In genomic region chr12:77133566-77133965, GRCh38 we compare ENCODE assay signal across 8 cellular contexts.
A peak's percentile ranks its signal among the peaks of the same experiment; 100 is the strongest.
DNase-seq lines count a peak whose midpoint lies in the region; ATAC-seq and TF ChIP-seq lines count a peak whose summit lies in the region.

No MANE protein-coding gene starts in this region.

- peak; percentile 49 for DNase-seq in AG10803 (ENCODE audit: low read depth)
- DNase-seq in H4 (ENCODE audit: low spot score) = peak; percentile 34
- peak; percentile 37 for DNase-seq in RWPE1 (ENCODE audit: low spot score)
- peak; percentile 23 for DNase-seq in glomerular endothelial cell (ENCODE audit: extremely low read depth, low read depth, low spot score)
- no peak for DNase-seq in activated gamma-delta T cell (lab: John Stamatoyannopoulos, UW)
- DNase-seq in epidermal melanocyte (ENCODE audit: insufficient read length, low spot score) = no peak
- DNase-seq in lower leg skin (ENCODE audit: low spot score in 2 of 2) = no peak

- no peak overlapping the region for H3K4me3 ChIP-seq in AG10803 (ENCODE audit: low read length)
- no peak overlapping the region for H3K4me3 ChIP-seq in lower leg skin (ENCODE audit: low read depth, poor library complexity, severe bottlenecking)

- ATAC-seq in HG03135 (IDR thresholded peaks at IDR 0.05; ENCODE audit: unreplicated experiment) = no peak

- TF ChIP-seq CTCF in AG10803 (conservative IDR thresholded peaks at IDR 0.05; ENCODE audit: low read length) = no peak
- TF ChIP-seq CTCF in RWPE1 (conservative IDR thresholded peaks at IDR 0.05; ENCODE audit: low read depth) = no peak
- TF ChIP-seq CTCF in lower leg skin (IDR thresholded peaks at IDR 0.05) = no peak

- no peak overlapping the region for H3K27ac ChIP-seq in RWPE1

- POLR2A ChIA-PET in RWPE1 (lab: Yijun Ruan, JAX; ENCODE audit: low non-redundant PET) = no interaction called here

- 18 to 21% methylated on average over 3 of the region's 3 CpGs for WGBS in lower leg skin, 2 donors

- TF ChIP-seq POLR2A in lower leg skin (IDR thresholded peaks at IDR 0.05) = no peak

- intact Hi-C loops in lower leg skin (cut with DNase I; ENCODE audit: low total_unique reads) = no loop called here

- CTCF ChIA-PET in RWPE1 (lab: Yijun Ruan, JAX) = no interaction called here

Comparison
In these comparisons a context has a peak if more than half of its experiments do, and no peak if none do; other contexts are left out.
1. DNase-seq: peak in AG10803 (single experiment), H4 (single experiment), RWPE1 (single experiment) and glomerular endothelial cell (single experiment); none in activated gamma-delta T cell (single experiment), epidermal melanocyte (single experiment) and lower leg skin (0 of 2).